Comparison of ENCODE assay signal across 19 cellular contexts in genomic region chr7:121621947-121622346, GRCh38.
"Had no signal": no experiment of that assay in that cellular context is flagged by ENCODE, and none has a peak within 500 bp of the region (broad histone marks: within the 10 kb centered on the region; RNA-seq: fewer than 3 reads in every experiment).

No MANE protein-coding gene starts in this region.

- H3K4me3 ChIP-seq: colonic mucosa, esophagus squamous epithelium, heart right ventricle, thoracic aorta, transverse colon had no signal

- H3K4me1 ChIP-seq: colonic mucosa, esophagus squamous epithelium, transverse colon had no signal

- H3K27me3 ChIP-seq: colonic mucosa, esophagus squamous epithelium, heart right ventricle, neutrophil, transverse colon had no signal

- H3K27ac ChIP-seq: colonic mucosa, esophagus squamous epithelium, heart right ventricle, neutrophil, thoracic aorta, transverse colon had no signal

- H3K36me3 ChIP-seq: colonic mucosa, esophagus squamous epithelium, heart right ventricle, neutrophil, thoracic aorta, transverse colon had no signal

- H3K9me3 ChIP-seq: colonic mucosa, esophagus squamous epithelium, heart right ventricle, neutrophil, thoracic aorta, transverse colon had no signal

- ATAC-seq: heart right ventricle; left lobe of liver; naive thymus-derived CD4-positive, alpha-beta T cell; sciatic nerve; stimulated activated naive B cell treated with anti-CD40 and anti-IgM and Interleukin-4, amounts not matched to agents 10 μg/mL and 1 μg/mL and 100 μg/mL, for 72 hours; stimulated activated naive CD8-positive, alpha-beta T cell treated with anti-CD3 and anti-CD28 coated beads, Interleukin-15, amount 100 ng/mL, for 72 hours had no signal

- DNase-seq: colonic mucosa; dermis blood vessel endothelial cell; esophagus squamous epithelium; heart right ventricle; hypothalamus; islet precursor cell; mammary epithelial cell; naive thymus-derived CD4-positive, alpha-beta T cell; nephron progenitor cell; posterior cingulate gyrus; stimulated activated CD4-positive, alpha-beta T cell treated with anti-CD3 and anti-CD28 coated beads, Interleukin-2, amount 100 ng/mL, for 24 hours; stimulated activated CD4-positive, alpha-beta T cell treated with anti-CD3 and anti-CD28 coated beads, Interleukin-4, amount 100 ng/mL, for 4 hours; stimulated activated naive B cell treated with anti-CD40 and anti-IgM and Interleukin-4, amounts not matched to agents 10 μg/mL and 1 μg/mL and 100 μg/mL, for 72 hours; stimulated activated naive CD8-positive, alpha-beta T cell treated with anti-CD3 and anti-CD28 coated beads, Interleukin-15, amount 100 ng/mL, for 72 hours; transverse colon had no signal
